Comparison of ENCODE assay signal across 8 cellular contexts in genomic region chr17:7687908-7688807, GRCh38. TPM values are rescaled to one million over a fixed set of nuclear protein-coding genes. Genes with fewer than 3 reads are reported as not detected.
DNase-seq lines count a peak whose midpoint lies in the region; ATAC-seq and TF ChIP-seq lines count a peak whose summit lies in the region.

WRAP53 (plus strand) TSS chr17:7688477; CDS start chr17:7688649, 172 bp downstream.

- H3K9me3 Mint-ChIP-seq in activated naive CD8-positive, alpha-beta T cell (ENCODE audit: low read depth): no peaks in the 10 kb centered on the region

- peaks cover 9% of the 10 kb centered on the region for H3K36me3 Mint-ChIP-seq in activated naive CD8-positive, alpha-beta T cell

- no peaks in the 10 kb centered on the region for H3K9me3 ChIP-seq in osteoblast (ENCODE audit: low read depth, low read length)
- H3K9me3 ChIP-seq in thymus (ENCODE audit: control insufficient read depth): no peaks in the 10 kb centered on the region

- H3K27ac ChIP-seq in osteoblast (ENCODE audit: low read depth, low read length) (peak within 1 kb of the TSS; percentile 100), thymus (ENCODE audit: low read depth) (peak within 1 kb of the TSS; percentile 99)

- no peaks in the 10 kb centered on the region for H4K20me1 ChIP-seq in osteoblast (ENCODE audit: insufficient read depth, low read length)

- H3K4me3 Mint-ChIP-seq in activated naive CD8-positive, alpha-beta T cell: peak within 1 kb of the TSS; percentile 98

- peak within 1 kb of the TSS; percentile 99 for H3K27ac Mint-ChIP-seq in activated naive CD8-positive, alpha-beta T cell

- H3K4me1 Mint-ChIP-seq in activated naive CD8-positive, alpha-beta T cell (ENCODE audit: low read depth): peaks cover 36% of the 10 kb centered on the region

- DNase-seq in GM12864 (ENCODE audit: low read depth): peak; percentile 95
- peak; percentile 99 for DNase-seq in NCI-H1105 (lab: John Stamatoyannopoulos, UW)
- DNase-seq in SKM-1 treated with dmso at 0.1 percent for 144 hours (lab: John Stamatoyannopoulos, UW; ENCODE audit: unreplicated experiment): peak; percentile 81
- peak; percentile 99 for DNase-seq in glomerular visceral epithelial cell (ENCODE audit: extremely low spot score)
- peak; percentile 97 for DNase-seq in osteoblast (ENCODE audit: insufficient read length, low spot score, missing footprints)

- peaks cover 31% of the 10 kb centered on the region for H3K4me1 ChIP-seq in osteoblast (ENCODE audit: insufficient read depth, low read length)
- H3K4me1 ChIP-seq in thymus (ENCODE audit: control insufficient read depth, insufficient read depth, low read length): peaks cover 4% of the 10 kb centered on the region

- under 1% methylated on average over 51 of the region's 51 CpGs for WGBS in thymus

- H3K4me3 ChIP-seq in GM12864 (ENCODE audit: low read depth, low read length): peak within 1 kb of the TSS; percentile 99
- peak within 1 kb of the TSS; percentile 99 for H3K4me3 ChIP-seq in osteoblast (ENCODE audit: insufficient read depth, low read length)
- peak within 1 kb of the TSS; percentile 93 for H3K4me3 ChIP-seq in thymus (ENCODE audit: low read length)

- peaks cover 44% of the 10 kb centered on the region for H3K79me2 ChIP-seq in osteoblast (ENCODE audit: insufficient read depth, low read length)

- no peaks in the 10 kb centered on the region for H3K27me3 Mint-ChIP-seq in activated naive CD8-positive, alpha-beta T cell

- peak; percentile 85 for TF ChIP-seq CTCF in GM12864 (IDR thresholded peaks at IDR 0.05; ENCODE audit: low read depth, low read length, missing control alignments)
- peak; percentile 99 for TF ChIP-seq CTCF in osteoblast (IDR thresholded peaks at IDR 0.05; ENCODE audit: extremely low read depth, low read depth, low read length)

- peak within 1 kb of the TSS; percentile 98 for H3K4me2 ChIP-seq in osteoblast (ENCODE audit: insufficient read depth, low read length)

- no peaks in the 10 kb centered on the region for H3K27me3 ChIP-seq in osteoblast (ENCODE audit: insufficient read depth, low read length)
- no peaks in the 10 kb centered on the region for H3K27me3 ChIP-seq in thymus (ENCODE audit: control insufficient read depth, insufficient read depth)

- H3K36me3 ChIP-seq in osteoblast (ENCODE audit: insufficient read depth, low read length) (no peaks in the 10 kb centered on the region), thymus (ENCODE audit: control insufficient read depth, insufficient read depth) (no peaks in the 10 kb centered on the region)

- H2AFZ ChIP-seq in osteoblast (ENCODE audit: low read length): peak within 1 kb of the TSS; percentile 100

- ATAC-seq in HG02623 (IDR thresholded peaks at IDR 0.05; ENCODE audit: unreplicated experiment): peak; percentile 63

RNA-seq across cellular contexts. Expression of gene WRAP53, which starts in this region (rescaled TPM):
- total RNA-seq in osteoblast: 3.5 and 4.3 TPM in 2 replicates
- polyA plus RNA-seq in thymus: 14.2 TPM

Comparison
In these comparisons a context has a peak if more than half of its experiments do, and no peak if none do; other contexts are left out.
1. Peak in every context shown above with its lines: DNase-seq, ATAC-seq, H3K4me3 ChIP-seq and H3K27ac ChIP-seq.